19 cellular contexts compared by ENCODE assay signal in genomic region chr9:132234501-132235045, GRCh38.
DNase-seq lines count a peak whose midpoint lies in the region; ATAC-seq and TF ChIP-seq lines count a peak whose summit lies in the region.
"Had no signal": no experiment of that assay in that cellular context is flagged by ENCODE, and none has a peak within 500 bp of the region (broad histone marks: within the 10 kb centered on the region; RNA-seq: fewer than 3 reads in every experiment).

No MANE protein-coding gene starts in this region.

- H3K9ac ChIP-seq in SK-N-SH, result no peak overlapping the region
- H3K9ac ChIP-seq: BLaER1 had no signal

- WGBS in SK-N-SH (ENCODE audit: low lambda C conversion rate), result 71% methylated on average over 16 of the region's 16 CpGs

- H3K9me3 ChIP-seq in SK-N-SH (no peaks in the 10 kb centered on the region), RWPE2 (ENCODE audit: severe bottlenecking) (no peaks in the 10 kb centered on the region), osteoblast (ENCODE audit: low read depth, low read length) (no peaks in the 10 kb centered on the region)
- H3K9me3 ChIP-seq: BLaER1, SJCRH30 had no signal

- ATAC-seq in SK-N-SH treated with all-trans-retinoic acid at 6 μM for 48 hours, result no peak
- ATAC-seq in RWPE2 (ENCODE audit: low read depth), result no peak
- ATAC-seq in HG03175 (IDR thresholded peaks at IDR 0.05; ENCODE audit: unreplicated experiment), result no peak
- ATAC-seq: T-cell had no signal

- peak in 1 of 2 experiments; percentile 38; a peak in 1 of 4 replicates for TF ChIP-seq EP300 in SK-N-SH (IDR thresholded peaks at IDR 0.05; ENCODE audit: borderline replicate concordance in 1 of 2, low read depth in 1 of 2, low read length in 1 of 2)

- H3K4me3 ChIP-seq in SK-N-SH (ENCODE audit: low read depth in 2 of 2, low read length in 1 of 2), result no peak overlapping the region
- no peak overlapping the region for H3K4me3 ChIP-seq in RWPE2 (ENCODE audit: severe bottlenecking)
- no peak overlapping the region for H3K4me3 ChIP-seq in osteoblast (ENCODE audit: insufficient read depth, low read length)
- H3K4me3 ChIP-seq: BLaER1, SJCRH30 had no signal

- H3K36me3 ChIP-seq in SK-N-SH (replicated peaks in 1 of 2; ENCODE audit: control insufficient read depth in 1 of 2, insufficient read depth in 2 of 2, low read length in 1 of 2), result no peaks in the 10 kb centered on the region
- no peaks in the 10 kb centered on the region for H3K36me3 ChIP-seq in RWPE2 (ENCODE audit: low read depth)
- H3K36me3 ChIP-seq in osteoblast (ENCODE audit: insufficient read depth, low read length), result no peaks in the 10 kb centered on the region
- H3K36me3 ChIP-seq: BLaER1, SJCRH30 had no signal

- H3F3A ChIP-seq in SK-N-SH (replicated peaks; ENCODE audit: insufficient read depth), result peaks cover 3% of the 10 kb centered on the region

- H3K4me1 ChIP-seq in SK-N-SH (ENCODE audit: control insufficient read depth in 1 of 2, insufficient read depth in 2 of 2, low read depth in 1 of 2, low read length in 1 of 2), result peaks cover 0 to 40% of the 10 kb centered on the region in 2 experiments; a peak in 2 of 4 replicates
- no peaks in the 10 kb centered on the region for H3K4me1 ChIP-seq in RWPE2 (ENCODE audit: insufficient read depth, poor library complexity, severe bottlenecking)
- no peaks in the 10 kb centered on the region for H3K4me1 ChIP-seq in osteoblast (ENCODE audit: insufficient read depth, low read length)
- H3K4me1 ChIP-seq: SJCRH30 had no signal

- H4K20me1 ChIP-seq in SK-N-SH (ENCODE audit: insufficient read depth) (0 out of 2 replicates have a peak, but pooled peaks cover 9% of the 10 kb centered on the region), osteoblast (ENCODE audit: insufficient read depth, low read length) (peaks cover 4% of the 10 kb centered on the region)
- H4K20me1 ChIP-seq: BLaER1 had no signal

- H3K79me2 ChIP-seq in SK-N-SH (ENCODE audit: insufficient read depth) (no peaks in the 10 kb centered on the region), osteoblast (ENCODE audit: insufficient read depth, low read length) (no peaks in the 10 kb centered on the region)

- no peak for TF ChIP-seq CTCF in SK-N-SH (IDR thresholded peaks at IDR 0.05)
- no peak for TF ChIP-seq CTCF in RWPE2 (IDR thresholded peaks at IDR 0.05; ENCODE audit: poor library complexity, severe bottlenecking)
- TF ChIP-seq CTCF in osteoblast (IDR thresholded peaks at IDR 0.05; ENCODE audit: extremely low read depth, low read depth, low read length), result no peak

- no peaks in the 10 kb centered on the region for H3K27me3 ChIP-seq in SK-N-SH (ENCODE audit: insufficient read depth)
- no peaks in the 10 kb centered on the region for H3K27me3 ChIP-seq in RWPE2 (ENCODE audit: insufficient read depth, poor library complexity, severe bottlenecking)
- peaks cover 39% of the 10 kb centered on the region for H3K27me3 ChIP-seq in osteoblast (ENCODE audit: insufficient read depth, low read length)
- H3K27me3 ChIP-seq: BLaER1 had no signal

- TF ChIP-seq RAD21 in SK-N-SH (IDR thresholded peaks at IDR 0.05; ENCODE audit: low read length), result no peak

- no peaks in the 10 kb centered on the region for H3K9me2 ChIP-seq in SK-N-SH

- H3K4me2 ChIP-seq in SK-N-SH (no peak overlapping the region), osteoblast (ENCODE audit: insufficient read depth, low read length) (no peak overlapping the region)
- H3K4me2 ChIP-seq: BLaER1 had no signal

- DNase-seq in DMS 273 (lab: John Stamatoyannopoulos, UW; ENCODE audit: unreplicated experiment), result peak; percentile 62
- no peak for DNase-seq in DMS 273 treated with DMSO at 0.1 percent for 48 hours (lab: John Stamatoyannopoulos, UW)
- peak; percentile 65 for DNase-seq in SK-N-SH
- peak; percentile 22 for DNase-seq in RWPE2 (ENCODE audit: low spot score)
- peak; percentile 80 for DNase-seq in osteoblast (ENCODE audit: insufficient read length, low spot score, missing footprints)
- DNase-seq in HK-2 (ENCODE audit: unreplicated experiment), result no peak
- DNase-seq: CD4-positive, CD25-positive, alpha-beta regulatory T cell; GF-D8; KBM-7; NCI-H1105 treated with DMSO at 0.1 percent for 48 hours; NCI-H146; NCI-H1930; NCI-H526; T-cell had no signal

- CTCF ChIA-PET in SK-N-SH (lab: Yijun Ruan, JAX), result interaction anchor here (0.9 to 12.6 kb wide), 12 partner anchors 8 to 476 kb away, joined by 3 to 218 read pairs (median 8); partner anchors contain the start of gene NTNG2

- POLR2A ChIA-PET in SK-N-SH (lab: Yijun Ruan, JAX), result interaction anchor here (0.7 to 1.4 kb wide), 3 partner anchors 18 to 52 kb away, joined by 3 read pairs; no protein-coding TSS in a partner anchor

- no peak overlapping the region for H2AFZ ChIP-seq in SK-N-SH (ENCODE audit: low read depth)
- no peak overlapping the region for H2AFZ ChIP-seq in osteoblast (ENCODE audit: low read length)

- no peak overlapping the region for H3K27ac ChIP-seq in SK-N-SH (ENCODE audit: low read depth in 2 of 2, low read length in 1 of 2)
- H3K27ac ChIP-seq in RWPE2 (ENCODE audit: poor library complexity, severe bottlenecking), result no peak overlapping the region
- no peak overlapping the region for H3K27ac ChIP-seq in osteoblast (ENCODE audit: low read depth, low read length)
- H3K27ac ChIP-seq: 22Rv1, BLaER1, SJCRH30 had no signal

TF ChIP-seq in SK-N-SH, 30 proteins besides CTCF, POLR2A, EP300 and RAD21:
- TF ChIP-seq RXRA (IDR thresholded peaks at IDR 0.05; ENCODE audit: borderline replicate concordance, low read depth) (no peak), FOSL2 (IDR thresholded peaks at IDR 0.05; ENCODE audit: borderline replicate concordance, low read depth) (no peak), GABPA (IDR thresholded peaks at IDR 0.05; ENCODE audit: low read depth) (no peak), YY1 (IDR thresholded peaks at IDR 0.05; ENCODE audit: low read depth) (no peak), NFIC (IDR thresholded peaks at IDR 0.05; ENCODE audit: borderline replicate concordance) (no peak), RFX5 (IDR thresholded peaks at IDR 0.05; ENCODE audit: low read length) (no peak), JUND (IDR thresholded peaks at IDR 0.05) (no peak), ELF1 (IDR thresholded peaks at IDR 0.05) (no peak)

TF ChIP-seq in SK-N-SH treated with all-trans-retinoic acid at 6 μM for 48 hours, 23 proteins besides CTCF, POLR2A, EP300 and RAD21:
- no peak for TF ChIP-seq ZFP30 (CRISPR knock-in tag; IDR thresholded peaks at IDR 0.05)
- TF ChIP-seq OSR1 (CRISPR knock-in tag; IDR thresholded peaks at IDR 0.05), result no peak
- TF ChIP-seq TOX (CRISPR knock-in tag; IDR thresholded peaks at IDR 0.05; ENCODE audit: borderline replicate concordance), result no peak

Comparison
In these comparisons a context has a peak if more than half of its experiments do, and no peak if none do; other contexts are left out.
1. DNase-seq: peak in DMS 273 (single experiment), SK-N-SH (single experiment), RWPE2 (single experiment) and osteoblast (single experiment); none in DMS 273 treated with DMSO at 0.1 percent for 48 hours (single experiment) and HK-2 (single experiment).